15 cellular contexts compared by ENCODE assay signal in the genomic region with DNA sequence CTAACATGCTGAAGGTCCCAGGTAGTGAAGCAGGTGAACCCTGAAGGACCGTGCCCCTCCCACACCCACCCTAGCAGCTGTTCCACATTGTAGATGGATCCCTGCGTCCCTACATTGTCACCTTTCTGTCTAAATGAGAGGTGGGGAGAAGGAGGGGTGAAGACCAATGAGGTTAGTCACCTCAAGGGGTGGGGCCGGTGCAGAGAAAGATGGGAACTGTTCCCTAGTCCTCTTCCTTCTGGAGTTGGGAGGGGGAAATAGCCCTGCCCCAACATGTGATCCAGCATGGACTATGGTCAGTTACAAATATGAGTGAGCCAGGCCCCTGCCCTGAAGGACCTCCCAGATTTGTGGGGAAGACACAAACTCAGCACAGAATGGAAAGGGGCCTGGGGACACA.
"Had no signal": no experiment of that assay in that cellular context is flagged by ENCODE, and none has a peak within 500 bp of the region (broad histone marks: within the 10 kb centered on the region; RNA-seq: fewer than 3 reads in every experiment).

No MANE protein-coding gene starts in this region.

- H2AFZ ChIP-seq: hepatocyte had no signal

- H3K9me3 ChIP-seq: sigmoid colon, thyroid gland had no signal

- DNase-seq: activated CD4-positive, alpha-beta T cell treated with anti-CD3 and anti-CD28 coated beads for 48 hours; activated CD8-positive, alpha-beta T cell treated with anti-CD3 and anti-CD28 coated beads for 36 hours; activated gamma-delta T cell; activated T-cell treated with anti-CD3 and anti-CD28 coated beads, Interleukin-2, amount 50 U/mL, for 48 hours; amniotic stem cell; left ventricle myocardium superior; mesendoderm; sigmoid colon; spleen; thyroid gland had no signal

- H3K4me3 Mint-ChIP-seq: activated CD8-positive, alpha-beta T cell treated with anti-CD3 and anti-CD28 coated beads for 36 hours; activated naive CD8-positive, alpha-beta T cell; nephron; T-helper 1 cell treated with Interleukin-12 subunit alpha and Interleukin-12 subunit beta and Interleukin-4 antibody, amounts not matched to agents 30 μg/mL and 1 μg/mL, for 36 hours had no signal

- ATAC-seq: activated CD8-positive, alpha-beta T cell treated with anti-CD3 and anti-CD28 coated beads for 36 hours; esophagus mucosa; left ventricle myocardium superior had no signal

- H3K27me3 ChIP-seq: hepatocyte, sigmoid colon, spleen, thyroid gland had no signal

- H3K27ac Mint-ChIP-seq: activated CD8-positive, alpha-beta T cell treated with anti-CD3 and anti-CD28 coated beads for 36 hours; activated naive CD8-positive, alpha-beta T cell; T-helper 1 cell treated with Interleukin-12 subunit alpha and Interleukin-12 subunit beta and Interleukin-4 antibody, amounts not matched to agents 30 μg/mL and 1 μg/mL, for 36 hours had no signal

- H3K4me2 ChIP-seq: hepatocyte had no signal

- H3K36me3 ChIP-seq: sigmoid colon, spleen, thyroid gland had no signal

- H3K4me3 ChIP-seq: hepatocyte, sigmoid colon, spleen, thyroid gland had no signal

- H3K27ac ChIP-seq: hepatocyte, sigmoid colon, spleen, thyroid gland had no signal

- H3K79me2 ChIP-seq: hepatocyte had no signal

- H3K27me3 Mint-ChIP-seq: activated CD8-positive, alpha-beta T cell treated with anti-CD3 and anti-CD28 coated beads for 36 hours; activated naive CD8-positive, alpha-beta T cell had no signal
